In the genomic region with DNA sequence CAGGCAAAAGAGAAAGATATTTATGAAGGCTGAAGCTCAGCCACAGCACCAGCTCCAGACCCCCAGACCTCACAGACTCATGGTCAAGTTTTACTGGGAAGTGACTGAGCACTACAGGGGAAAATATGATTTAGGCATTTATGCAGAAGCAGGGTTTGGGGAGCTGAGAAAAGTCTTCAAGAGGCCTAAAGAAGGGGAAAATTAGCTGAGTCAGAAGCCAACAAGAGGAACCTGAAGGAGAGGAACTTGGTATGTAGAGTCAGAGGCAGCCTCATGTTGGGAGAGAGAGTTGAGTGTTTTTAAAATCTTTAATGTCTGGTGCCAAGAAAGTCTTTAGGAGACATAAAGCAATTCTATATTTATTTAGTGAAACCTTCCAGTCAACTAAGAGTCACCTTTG, we compare ENCODE assay signal across 11 cellular contexts.
DNase-seq lines count a peak whose midpoint lies in the region; ATAC-seq and TF ChIP-seq lines count a peak whose summit lies in the region.
"Had no signal": no experiment of that assay in that cellular context is flagged by ENCODE, and none has a peak within 500 bp of the region (broad histone marks: within the 10 kb centered on the region; RNA-seq: fewer than 3 reads in every experiment).

No MANE protein-coding gene starts in this region.

- ATAC-seq in upper lobe of left lung (ENCODE audit: low FRiP score in 2 of 2), result peak; percentile 52 to 65
- no peak for ATAC-seq in HG03342 (IDR thresholded peaks at IDR 0.05; ENCODE audit: unreplicated experiment)

- H3K4me1 ChIP-seq in mesenchymal stem cell (ENCODE audit: control insufficient read depth, insufficient read depth, low read depth, low read length) (no peaks in the 10 kb centered on the region), upper lobe of left lung (peaks cover 34 to 43% (median 35%) of the 10 kb centered on the region in 4 donors)

- peak overlapping the region in 1 of 2 experiments; percentile 12 for H3K18ac ChIP-seq in mesenchymal stem cell (ENCODE audit: low read depth in 1 of 2, low read length in 2 of 2)

- H3K27me3 ChIP-seq in mesenchymal stem cell (ENCODE audit: control insufficient read depth in 1 of 2, insufficient read depth in 1 of 2, low read length in 2 of 2) (peaks cover 3 to 40% of the 10 kb centered on the region in 2 experiments), upper lobe of left lung (no peaks in the 10 kb centered on the region)

- no peak overlapping the region for H2BK15ac ChIP-seq in mesenchymal stem cell (ENCODE audit: low read depth, poor library complexity, severe bottlenecking)

- no peak overlapping the region for H3K23ac ChIP-seq in mesenchymal stem cell (ENCODE audit: low read length in 2 of 2)

- no peak overlapping the region for H3K4me3 ChIP-seq in mesenchymal stem cell (ENCODE audit: insufficient read depth in 1 of 2, low read depth in 1 of 2, low read length in 2 of 2)
- no peak overlapping the region for H3K4me3 ChIP-seq in upper lobe of left lung

- H4K8ac ChIP-seq in mesenchymal stem cell (ENCODE audit: low read length), result no peak overlapping the region

- H2BK120ac ChIP-seq in mesenchymal stem cell (ENCODE audit: low read depth, low read length), result no peak overlapping the region

- no peak overlapping the region for H3K4me2 ChIP-seq in mesenchymal stem cell (ENCODE audit: low read length, poor library complexity, severe bottlenecking)

- peak overlapping the region; percentile 78 for H3K27ac ChIP-seq in caudate nucleus (ENCODE audit: low read depth, low read length)
- H3K27ac ChIP-seq in mesenchymal stem cell (ENCODE audit: low read length, poor library complexity, severe bottlenecking), result no peak overlapping the region
- H3K27ac ChIP-seq in upper lobe of left lung, result peak overlapping the region; percentile 85 to 94 (median 92)

- H3K36me3 ChIP-seq in mesenchymal stem cell (ENCODE audit: control insufficient read depth in 1 of 2, insufficient read depth in 2 of 2, low read depth in 1 of 2, low read length in 2 of 2) (no peaks in the 10 kb centered on the region), upper lobe of left lung (no peaks in the 10 kb centered on the region)

- H3K9me3 ChIP-seq in mesenchymal stem cell (ENCODE audit: control insufficient read depth, low read length) (peaks cover 3% of the 10 kb centered on the region), upper lobe of left lung (no peaks in the 10 kb centered on the region)

- no peak overlapping the region for H2AK5ac ChIP-seq in mesenchymal stem cell (ENCODE audit: low read length, severe bottlenecking)

- H2BK5ac ChIP-seq in mesenchymal stem cell (ENCODE audit: low read depth, low read length, poor library complexity, severe bottlenecking), result no peak overlapping the region

- TF ChIP-seq EP300 in upper lobe of left lung (IDR thresholded peaks at IDR 0.05), result no peak

- no peak for TF ChIP-seq POLR2A in upper lobe of left lung (IDR thresholded peaks at IDR 0.05)

- no peak overlapping the region for H4K91ac ChIP-seq in mesenchymal stem cell (ENCODE audit: low read length)

- no peak for TF ChIP-seq CTCF in upper lobe of left lung (IDR thresholded peaks at IDR 0.05)

- DNase-seq in NOMO-1 treated with DMSO at 0.1 percent for 48 hours (lab: John Stamatoyannopoulos, UW; ENCODE audit: unreplicated experiment) (peak; percentile 95), caudate nucleus (lab: John Stamatoyannopoulos, UW) (no peak), mesenchymal stem cell (peak; percentile 22), upper lobe of left lung (no peak), nucleus accumbens (lab: John Stamatoyannopoulos, UW) (no peak)
- DNase-seq in activated naive CD4-positive, alpha-beta T cell treated with Interleukin-2 at 50 U/mL for 16 hours, result no peak
- DNase-seq: NCI-H1092; NCI-H774; stimulated activated CD4-positive, alpha-beta T cell treated with anti-CD3 and anti-CD28 coated beads, Interleukin-4, amount 100 ng/mL, for 1 hour; T1000 had no signal

- no peak overlapping the region for H2AFZ ChIP-seq in mesenchymal stem cell (ENCODE audit: low read depth, low read length)

- no peak overlapping the region for H3K4ac ChIP-seq in mesenchymal stem cell (ENCODE audit: low read depth in 1 of 2, low read length in 2 of 2)

- peak overlapping the region in 1 of 2 experiments; percentile 52 for H2BK12ac ChIP-seq in mesenchymal stem cell (ENCODE audit: low read length in 2 of 2)

- H3K14ac ChIP-seq in mesenchymal stem cell (ENCODE audit: low read length in 2 of 2), result no peak overlapping the region

- no peak overlapping the region for H3K9ac ChIP-seq in mesenchymal stem cell (ENCODE audit: low read length)

- H3K79me1 ChIP-seq in mesenchymal stem cell (replicated peaks; ENCODE audit: low read length, poor library complexity, severe bottlenecking), result no peaks in the 10 kb centered on the region

Comparison
In these comparisons a context has a peak if more than half of its experiments do, and no peak if none do; other contexts are left out.
1. DNase-seq: peak in NOMO-1 treated with DMSO at 0.1 percent for 48 hours (single experiment) and mesenchymal stem cell (single experiment); none in caudate nucleus (0 of 61), upper lobe of left lung (0 of 2), activated naive CD4-positive, alpha-beta T cell treated with Interleukin-2 at 50 U/mL for 16 hours (single experiment) and nucleus accumbens (0 of 56).